28 cellular contexts compared by ENCODE assay signal in the genomic region with DNA sequence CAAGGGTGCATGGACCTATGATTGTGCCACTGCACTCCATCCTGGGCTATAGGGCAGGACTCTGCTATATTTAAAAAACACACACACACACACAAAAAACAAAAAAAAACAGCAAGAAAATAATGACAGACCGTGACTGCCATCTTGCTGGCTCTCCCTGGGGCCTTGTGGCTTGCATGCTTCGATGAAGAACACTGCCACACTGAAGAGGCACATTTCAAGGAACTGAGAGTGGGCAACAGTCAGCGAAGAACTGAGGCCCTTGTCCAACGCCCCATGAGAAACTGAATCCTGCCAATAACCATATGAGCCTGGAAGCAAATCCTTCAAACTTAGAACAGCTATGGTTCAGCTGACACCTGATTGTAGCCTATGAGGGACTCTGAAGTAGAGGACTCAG.
"Had no signal": no experiment of that assay in that cellular context is flagged by ENCODE, and none has a peak within 500 bp of the region (broad histone marks: within the 10 kb centered on the region; RNA-seq: fewer than 3 reads in every experiment).

No MANE protein-coding gene starts in this region.

- H3K4me3 Mint-ChIP-seq: immature natural killer cell; natural killer cell; nephron progenitor cell; stimulated activated naive CD8-positive, alpha-beta T cell treated with anti-CD3 and anti-CD28 coated beads, Interleukin-15, Interleukin-2, amounts not matched to agents 100 ng/mL and 50 ng/mL, for 24 hours; type B pancreatic cell had no signal

- H3K4me1 Mint-ChIP-seq: immature natural killer cell, natural killer cell had no signal

- ATAC-seq: left colon, left lung, lower lobe of right lung, natural killer cell, pancreas, right cardiac atrium, sciatic nerve had no signal

- DNase-seq: hypothalamus; immature natural killer cell; kidney; left colon; left lung; lower lobe of right lung; mammary epithelial cell; mesenchymal stem cell; natural killer cell; nephron progenitor cell; pancreas; posterior cingulate gyrus; retina; right cardiac atrium; stimulated activated CD4-positive, alpha-beta T cell treated with anti-CD3 and anti-CD28 coated beads, Interleukin-12 subunit alpha, Interleukin-12 subunit beta, amount 100 ng/mL, for 4 hours; stimulated activated CD4-positive, alpha-beta T cell treated with anti-CD3 and anti-CD28 coated beads, Interleukin-15, amount 100 ng/mL, for 24 hours; stimulated activated CD4-positive, alpha-beta T cell treated with anti-CD3 and anti-CD28 coated beads, Interleukin-2, amount 100 ng/mL, for 24 hours; stimulated activated CD4-positive, alpha-beta T cell treated with anti-CD3 and anti-CD28 coated beads, Interleukin-4, amount 100 ng/mL, for 1 hour; stimulated activated naive CD4-positive, alpha-beta T cell; tibial artery; uterus had no signal

- H3K27me3 Mint-ChIP-seq: stimulated activated naive CD8-positive, alpha-beta T cell treated with anti-CD3 and anti-CD28 coated beads, Interleukin-15, Interleukin-2, amounts not matched to agents 100 ng/mL and 50 ng/mL, for 24 hours; type B pancreatic cell had no signal

- H3K36me3 ChIP-seq: left lung, lower lobe of right lung, pancreas, prostate gland, suprapubic skin, thoracic aorta, tibial artery, uterus had no signal

- H3K27me3 ChIP-seq: left lung, pancreas, suprapubic skin, uterus had no signal

- H3K9me3 Mint-ChIP-seq: stimulated activated naive CD8-positive, alpha-beta T cell treated with anti-CD3 and anti-CD28 coated beads, Interleukin-15, Interleukin-2, amounts not matched to agents 100 ng/mL and 50 ng/mL, for 24 hours had no signal

- H3K36me3 Mint-ChIP-seq: natural killer cell, type B pancreatic cell had no signal

- H3K4me1 ChIP-seq: left lung, lower lobe of right lung, pancreas, prostate gland, tibial artery, uterus had no signal

- H3K4me3 ChIP-seq: left lung, lower lobe of right lung, pancreas, prostate gland, skin epidermis, suprapubic skin, thoracic aorta, tibial artery, uterus had no signal

- H3K27ac Mint-ChIP-seq: immature natural killer cell; natural killer cell; nephron progenitor cell; stimulated activated naive CD8-positive, alpha-beta T cell treated with anti-CD3 and anti-CD28 coated beads, Interleukin-15, Interleukin-2, amounts not matched to agents 100 ng/mL and 50 ng/mL, for 24 hours; type B pancreatic cell had no signal

- H3K9me3 ChIP-seq: left lung, lower lobe of right lung, pancreas, prostate gland, suprapubic skin, thoracic aorta, tibial artery, uterus had no signal

- H3K27ac ChIP-seq: left lung, lower lobe of right lung, pancreas, prostate gland, skin epidermis, suprapubic skin, thoracic aorta, tibial artery, uterus had no signal
